Comparison of ENCODE assay signal across 17 cellular contexts in the genomic region with DNA sequence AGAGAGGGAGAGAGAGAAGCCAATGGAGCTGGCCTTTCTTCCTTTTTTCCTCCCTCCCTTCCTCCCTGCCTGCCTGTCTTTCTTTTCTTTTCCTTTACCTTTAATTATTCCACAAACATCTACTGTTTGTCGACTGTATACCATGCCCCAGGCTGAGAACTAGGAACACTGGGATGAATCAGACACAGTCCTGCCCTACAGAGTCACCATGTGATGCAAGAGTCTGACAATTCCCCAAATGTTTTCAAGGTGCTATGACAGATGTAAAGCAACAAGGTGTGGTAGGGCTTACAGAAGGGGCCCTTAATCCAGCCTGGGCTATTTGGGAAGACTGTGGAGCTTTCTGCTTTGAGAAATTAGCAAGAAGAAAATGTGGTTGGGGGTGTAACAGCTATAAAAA. TPM values are rescaled to one million over a fixed set of nuclear protein-coding genes. Genes with fewer than 3 reads are reported as not detected.
DNase-seq lines count a peak whose midpoint lies in the region; FAIRE-seq and TF ChIP-seq lines count a peak whose summit lies in the region.
"Had no signal": no experiment of that assay in that cellular context is flagged by ENCODE, and none has a peak within 500 bp of the region (broad histone marks: within the 10 kb centered on the region; RNA-seq: fewer than 3 reads in every experiment).

No MANE protein-coding gene starts in this region.

- TF ChIP-seq POLR2A in breast epithelium (IDR thresholded peaks at IDR 0.05), result no peak

- H3K36me3 Mint-ChIP-seq in MCF 10A (ENCODE audit: insufficient read depth, unreplicated experiment) (no peaks in the 10 kb centered on the region), neural crest cell (ENCODE audit: low read depth) (no peaks in the 10 kb centered on the region)
- H3K36me3 Mint-ChIP-seq: CD14-positive monocyte; CD8-positive, alpha-beta T cell had no signal

- peaks cover 0 to 33% of the 10 kb centered on the region in 2 donors for H3K27me3 ChIP-seq in breast epithelium

- no peaks in the 10 kb centered on the region for H3K36me3 ChIP-seq in breast epithelium
- H3K36me3 ChIP-seq: HAP-1 had no signal

- H3K4me1 Mint-ChIP-seq in MCF 10A (ENCODE audit: insufficient read depth, unreplicated experiment) (peaks cover 11% of the 10 kb centered on the region), neural crest cell (peaks cover 8% of the 10 kb centered on the region)

- BruUV-seq in MCF 10A (replicated peaks; lab: Mats Ljungman, UMichigan), result no TSS peak

- H3K9me3 Mint-ChIP-seq in MCF 10A (ENCODE audit: unreplicated experiment) (no peaks in the 10 kb centered on the region), neural crest cell (no peaks in the 10 kb centered on the region)
- H3K9me3 Mint-ChIP-seq: CD8-positive, alpha-beta T cell; HFFc6 had no signal

- peaks cover 0 to 8% of the 10 kb centered on the region in 2 donors for H3K4me1 ChIP-seq in breast epithelium
- H3K4me1 ChIP-seq: HAP-1 had no signal

- H3K27me3 Mint-ChIP-seq in MCF 10A (ENCODE audit: insufficient read depth, unreplicated experiment) (peaks cover 30% of the 10 kb centered on the region), neural crest cell (ENCODE audit: low read depth) (peaks cover 29% of the 10 kb centered on the region)

- H3K4me3 ChIP-seq in breast epithelium (no peak overlapping the region), epithelial cell of esophagus (ENCODE audit: low read length) (no peak overlapping the region)
- H3K4me3 ChIP-seq: HAP-1 had no signal

- intact Hi-C loops in MCF 10A (cut with micrococcal nuclease) (no loop called here), breast epithelium (cut with DNase I; ENCODE audit: low total_unique reads) (no loop called here)

- DNase-seq in MCF 10A (ENCODE audit: unreplicated experiment) (peak; percentile 66), breast epithelium (ENCODE audit: low spot score in 2 of 2) (no peak), epithelial cell of esophagus (ENCODE audit: low read depth) (peak; percentile 93), neural crest cell (ENCODE audit: low read depth, low spot score) (no peak), urothelium cell line (ENCODE audit: low spot score) (no peak), DMS53 treated with DMSO at 0.1 percent for 48 hours (lab: John Stamatoyannopoulos, UW; ENCODE audit: unreplicated experiment) (no peak), mesenteric fat pad (ENCODE audit: low spot score) (no peak), GM20000 (ENCODE audit: low spot score) (no peak)
- DNase-seq: CD8-positive, alpha-beta T cell; COR-L47; GF-D8; HFFc6 had no signal

- H3K27ac ChIP-seq in breast epithelium, result no peak overlapping the region
- H3K27ac ChIP-seq: 22Rv1 had no signal

- FAIRE-seq in urothelium cell line (lab: Jason Lieb, UNC), result no peak
- FAIRE-seq: GM19239, H1 had no signal

- TF ChIP-seq CTCF in MCF 10A (IDR thresholded peaks at IDR 0.05; ENCODE audit: unreplicated experiment) (no peak), breast epithelium (IDR thresholded peaks at IDR 0.05) (no peak), epithelial cell of esophagus (IDR thresholded peaks at IDR 0.05; ENCODE audit: insufficient read depth, low read depth, low read length, missing control alignments) (no peak), neural crest cell (conservative IDR thresholded peaks at IDR 0.05) (no peak), GM20000 (IDR thresholded peaks at IDR 0.05; ENCODE audit: extremely low read depth, missing control alignments) (no peak)

- H3K4me3 Mint-ChIP-seq in MCF 10A (ENCODE audit: unreplicated experiment), result no peak overlapping the region
- peak overlapping the region; percentile 11 for H3K4me3 Mint-ChIP-seq in neural crest cell
- H3K4me3 Mint-ChIP-seq: CD8-positive, alpha-beta T cell; HFFc6 had no signal

- H3K9me3 ChIP-seq in breast epithelium, result no peaks in the 10 kb centered on the region
- H3K9me3 ChIP-seq: HAP-1 had no signal

- POLR2A ChIA-PET in MCF 10A (lab: Yijun Ruan, JAX), result no interaction called here

- CTCF ChIA-PET in MCF 10A (lab: Yijun Ruan, JAX), result interaction anchor here (0.6 to 2.6 kb wide), 5 partner anchors 9 to 151 kb away, joined by 3 to 8 read pairs (median 5); no protein-coding TSS in a partner anchor

- H3K27ac Mint-ChIP-seq in MCF 10A (ENCODE audit: low read depth, unreplicated experiment) (peak overlapping the region; percentile 82), neural crest cell (ENCODE audit: unreplicated experiment) (no peak overlapping the region)
- H3K27ac Mint-ChIP-seq: CD14-positive monocyte; CD8-positive, alpha-beta T cell; HFFc6 had no signal

RNA-seq across cellular contexts. Expression of gene SPSB4, which starts 4.0 kb away (rescaled TPM):
- total RNA-seq in MCF 10A (2022) (not detected in 2 replicates), breast epithelium (1 to 10 TPM in 1 of 3 donors, not detected in 2; 1.3 TPM), neural crest cell (33.2 and 35.1 TPM in 2 replicates), mesenteric fat pad (1.1 TPM)
- total RNA-seq: CD8-positive, alpha-beta T cell; HFFc6 had no signal

Comparison
In these comparisons a context has a peak if more than half of its experiments do, and no peak if none do; other contexts are left out.
1. DNase-seq: peak in MCF 10A (single experiment) and epithelial cell of esophagus (single experiment); none in breast epithelium (0 of 2), neural crest cell (single experiment), urothelium cell line (single experiment), DMS53 treated with DMSO at 0.1 percent for 48 hours (single experiment), mesenteric fat pad (single experiment) and GM20000 (single experiment).
2. RNA of gene SPSB4, which starts 4.0 kb away (total RNA-seq): 33.2 to 35.1 TPM in neural crest cell; 1.1 TPM in mesenteric fat pad (single experiment), not detected in MCF 10A and 1.3 TPM in breast epithelium; every median in the first group is over 10 times any median in the second.